Comparison of ENCODE assay signal across 1 cellular context in genomic region chr10:60816624-60817023, GRCh38.
TF ChIP-seq lines count a peak whose summit lies in the region.

No MANE protein-coding gene starts in this region.

TF ChIP-seq in IMR-90, 13 proteins besides CTCF, POLR2A, EP300 and RAD21:
- TF ChIP-seq USF2 (IDR thresholded peaks at IDR 0.05; ENCODE audit: low read depth, low read length), result no peak
- TF ChIP-seq FOS (IDR thresholded peaks at IDR 0.05; ENCODE audit: low read depth, low read length), result no peak
- no peak for TF ChIP-seq ELK1 (IDR thresholded peaks at IDR 0.05; ENCODE audit: borderline replicate concordance, low read depth, low read length)
- TF ChIP-seq MAFK (IDR thresholded peaks at IDR 0.05; ENCODE audit: low read depth, low read length), result no peak
- TF ChIP-seq SMC3 (IDR thresholded peaks at IDR 0.05; ENCODE audit: low read depth, low read length), result peak; percentile 93
